Comparison of ENCODE assay signal across 9 cellular contexts in the genomic region with DNA sequence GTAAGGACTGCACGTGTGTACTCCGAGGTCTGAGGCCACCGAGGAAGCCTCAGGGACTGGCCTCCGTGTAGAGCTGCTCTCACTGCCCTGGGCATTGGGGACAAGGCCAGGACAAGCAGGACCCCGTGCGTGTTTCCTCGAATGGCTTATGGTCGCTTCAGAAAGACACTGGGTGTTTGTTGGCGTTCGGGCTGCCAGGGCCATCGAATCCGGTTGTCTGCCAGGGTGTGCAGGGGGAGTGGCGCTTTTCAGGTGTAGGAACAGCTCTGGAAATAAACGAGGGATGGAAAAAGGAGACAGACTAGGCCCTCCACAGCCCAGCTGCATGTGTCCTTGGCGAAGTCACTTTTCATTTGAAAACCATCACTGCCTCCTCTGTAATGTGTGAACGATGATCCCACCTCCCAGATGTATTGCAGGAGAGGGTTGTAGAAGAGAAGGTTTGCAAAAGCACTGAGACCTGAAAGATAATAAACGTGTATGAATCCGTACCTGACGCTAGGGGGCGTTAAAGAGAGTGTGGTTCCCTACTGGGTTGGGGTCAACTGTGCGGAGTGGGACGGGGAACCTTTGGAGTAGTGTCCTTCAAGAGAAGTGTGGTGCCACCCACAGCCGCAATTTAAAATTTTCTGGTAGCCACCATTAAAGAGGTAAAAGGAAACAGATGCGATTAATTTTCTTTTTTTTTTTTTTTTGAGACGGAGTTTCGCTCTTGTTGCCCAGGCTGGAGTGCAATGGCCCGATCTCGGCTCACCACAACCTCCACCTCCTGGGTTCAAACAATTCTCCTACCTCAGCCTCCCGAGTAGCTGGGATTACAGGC. TPM values are rescaled to one million over a fixed set of nuclear protein-coding genes. Genes with fewer than 3 reads are reported as not detected.
DNase-seq lines count a peak whose midpoint lies in the region; TF ChIP-seq lines count a peak whose summit lies in the region.
"Had no signal": no experiment of that assay in that cellular context is flagged by ENCODE, and none has a peak within 500 bp of the region (broad histone marks: within the 10 kb centered on the region; RNA-seq: fewer than 3 reads in every experiment).

No MANE protein-coding gene starts in this region.

- H3K27me3 ChIP-seq in BLaER1 treated with 17β-estradiol and CSF1 and Interleukin-3, amounts not matched to agents 10 nM and 100 nM, result no peaks in the 10 kb centered on the region
- peaks cover 32% of the 10 kb centered on the region for H3K27me3 ChIP-seq in neural cell (ENCODE audit: insufficient read depth, low read depth, low read length)

- H4K20me1 ChIP-seq in BLaER1 treated with 17β-estradiol and CSF1 and Interleukin-3, amounts not matched to agents 10 nM and 100 nM, result no peaks in the 10 kb centered on the region
- no peaks in the 10 kb centered on the region for H4K20me1 ChIP-seq in neural cell (ENCODE audit: insufficient read depth)

- H3K27ac ChIP-seq in BLaER1 treated with 17β-estradiol and CSF1 and Interleukin-3, amounts not matched to agents 10 nM and 100 nM, result peak overlapping the region; percentile 35 to 83 (median 69); a peak in 21 of 22 replicates
- 0 out of 2 replicates have a peak overlapping the region, but pooled peaks have one; percentile 49 for H3K27ac ChIP-seq in SK-N-MC
- no peak overlapping the region for H3K27ac ChIP-seq in neural cell (ENCODE audit: low read length)
- no peak overlapping the region for H3K27ac ChIP-seq in substantia nigra (ENCODE audit: low read depth, low read length, poor library complexity, severe bottlenecking)

- H2AFZ ChIP-seq in neural cell (ENCODE audit: low read depth, low read length), result no peak overlapping the region

- H3K4me2 ChIP-seq in BLaER1 treated with 17β-estradiol and CSF1 and Interleukin-3, amounts not matched to agents 10 nM and 100 nM, result peak overlapping the region; percentile 69 to 91 (median 85)
- no peak overlapping the region for H3K4me2 ChIP-seq in neural cell (ENCODE audit: low read length)

- peak overlapping the region; percentile 45 to 77 (median 66); a peak in 19 of 22 replicates for H3K9ac ChIP-seq in BLaER1 treated with 17β-estradiol and CSF1 and Interleukin-3, amounts not matched to agents 10 nM and 100 nM
- H3K9ac ChIP-seq in SK-N-MC (ENCODE audit: insufficient read length) (no peak overlapping the region), neural cell (ENCODE audit: low read length) (no peak overlapping the region)

- H3K4me3 ChIP-seq in BLaER1 treated with 17β-estradiol and CSF1 and Interleukin-3, amounts not matched to agents 10 nM and 100 nM, result peak overlapping the region in 9 of 10 experiments; percentile 30 to 58 (median 43); a peak in 17 of 20 replicates
- H3K4me3 ChIP-seq in SK-N-MC (no peak overlapping the region), neural cell (ENCODE audit: low read length) (no peak overlapping the region)

- no peaks in the 10 kb centered on the region for H3K9me2 ChIP-seq in neural cell (ENCODE audit: insufficient read depth, low read length)

- no peak for TF ChIP-seq EP300 in neural cell (conservative IDR thresholded peaks at IDR 0.05; ENCODE audit: poor library complexity, severe bottlenecking)

- H3K36me3 ChIP-seq in BLaER1 treated with 17β-estradiol and CSF1 and Interleukin-3, amounts not matched to agents 10 nM and 100 nM, result no peaks in the 10 kb centered on the region
- H3K36me3 ChIP-seq in SK-N-MC (ENCODE audit: insufficient read depth, low read length) (no peaks in the 10 kb centered on the region), neural cell (ENCODE audit: insufficient read depth, low read length) (no peaks in the 10 kb centered on the region)

- peak; percentile 39 for TF ChIP-seq CTCF in neural cell (IDR thresholded peaks at IDR 0.05; ENCODE audit: poor library complexity, severe bottlenecking)

- no peaks in the 10 kb centered on the region for H3F3A ChIP-seq in neural cell (ENCODE audit: insufficient read depth, low read length, poor library complexity, severe bottlenecking)

- H3K4me1 ChIP-seq in BLaER1 treated with 17β-estradiol and CSF1 and Interleukin-3, amounts not matched to agents 10 nM and 100 nM, result peaks cover 45 to 93% (median 84%) of the 10 kb centered on the region in 10 experiments

- H3K9me3 ChIP-seq in BLaER1 treated with 17β-estradiol and CSF1 and Interleukin-3, amounts not matched to agents 10 nM and 100 nM (replicated peaks in 1 of 11), result no peaks in the 10 kb centered on the region
- H3K9me3 ChIP-seq in SK-N-MC (ENCODE audit: low read depth, low read length) (no peaks in the 10 kb centered on the region), neural cell (ENCODE audit: low read length) (no peaks in the 10 kb centered on the region)

- DNase-seq in H4 (ENCODE audit: low spot score), result peak; percentile 34
- DNase-seq in SK-N-MC (ENCODE audit: low read depth, low spot score), result no peak
- peak; percentile 45 for DNase-seq in cerebellar cortex (ENCODE audit: low spot score)
- no peak for DNase-seq in substantia nigra (lab: John Stamatoyannopoulos, UW)
- no peak for DNase-seq in NCI-H2171 treated with DMSO at 0.1 percent for 48 hours (lab: John Stamatoyannopoulos, UW)
- no peak for DNase-seq in HCEC 1CT

- no peaks in the 10 kb centered on the region for H3K79me2 ChIP-seq in neural cell (replicated peaks; ENCODE audit: insufficient read depth, low read length)

- no peak for TF ChIP-seq RAD21 in neural cell (conservative IDR thresholded peaks at IDR 0.05)

TF ChIP-seq in neural cell, 6 proteins besides CTCF, POLR2A, EP300 and RAD21:
- TF ChIP-seq MXI1 (conservative IDR thresholded peaks at IDR 0.05; ENCODE audit: poor library complexity, severe bottlenecking) (no peak), SMC3 (conservative IDR thresholded peaks at IDR 0.05; ENCODE audit: poor library complexity) (no peak), EZH2 (IDR thresholded peaks at IDR 0.05; ENCODE audit: borderline replicate concordance, insufficient read depth, low read length, poor library complexity, severe bottlenecking) (no peak), TAF1 (IDR thresholded peaks at IDR 0.05; ENCODE audit: low read depth) (no peak), POLR2AphosphoS5 (IDR thresholded peaks at IDR 0.05) (no peak)
- TF ChIP-seq, protein P1, sequence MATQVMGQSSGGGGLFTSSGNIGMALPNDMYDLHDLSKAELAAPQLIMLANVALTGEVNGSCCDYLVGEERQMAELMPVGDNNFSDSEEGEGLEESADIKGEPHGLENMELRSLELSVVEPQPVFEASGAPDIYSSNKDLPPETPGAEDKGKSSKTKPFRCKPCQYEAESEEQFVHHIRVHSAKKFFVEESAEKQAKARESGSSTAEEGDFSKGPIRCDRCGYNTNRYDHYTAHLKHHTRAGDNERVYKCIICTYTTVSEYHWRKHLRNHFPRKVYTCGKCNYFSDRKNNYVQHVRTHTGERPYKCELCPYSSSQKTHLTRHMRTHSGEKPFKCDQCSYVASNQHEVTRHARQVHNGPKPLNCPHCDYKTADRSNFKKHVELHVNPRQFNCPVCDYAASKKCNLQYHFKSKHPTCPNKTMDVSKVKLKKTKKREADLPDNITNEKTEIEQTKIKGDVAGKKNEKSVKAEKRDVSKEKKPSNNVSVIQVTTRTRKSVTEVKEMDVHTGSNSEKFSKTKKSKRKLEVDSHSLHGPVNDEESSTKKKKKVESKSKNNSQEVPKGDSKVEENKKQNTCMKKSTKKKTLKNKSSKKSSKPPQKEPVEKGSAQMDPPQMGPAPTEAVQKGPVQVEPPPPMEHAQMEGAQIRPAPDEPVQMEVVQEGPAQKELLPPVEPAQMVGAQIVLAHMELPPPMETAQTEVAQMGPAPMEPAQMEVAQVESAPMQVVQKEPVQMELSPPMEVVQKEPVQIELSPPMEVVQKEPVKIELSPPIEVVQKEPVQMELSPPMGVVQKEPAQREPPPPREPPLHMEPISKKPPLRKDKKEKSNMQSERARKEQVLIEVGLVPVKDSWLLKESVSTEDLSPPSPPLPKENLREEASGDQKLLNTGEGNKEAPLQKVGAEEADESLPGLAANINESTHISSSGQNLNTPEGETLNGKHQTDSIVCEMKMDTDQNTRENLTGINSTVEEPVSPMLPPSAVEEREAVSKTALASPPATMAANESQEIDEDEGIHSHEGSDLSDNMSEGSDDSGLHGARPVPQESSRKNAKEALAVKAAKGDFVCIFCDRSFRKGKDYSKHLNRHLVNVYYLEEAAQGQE (IDR thresholded peaks at IDR 0.05; ENCODE audit: borderline replicate concordance), result no peak

RNA-seq across cellular contexts. Expression of a gene that starts 2.1 kb away (rescaled TPM):
- not detected in 2 replicates for total RNA-seq in H4 (2014; rRNA removed; shearing (Covaris generic))
- 0.10 TPM in 1 of 2 replicates, not detected in the other for polyA plus RNA-seq in neural cell
- not detected in 2 replicates for polyA minus RNA-seq in neural cell
- total RNA-seq: LHCN-M2 had no signal

RNA-seq across cellular contexts. Expression of a gene that starts 11.2 kb away (rescaled TPM):
- 5.2 and 8.6 TPM in 2 replicates for total RNA-seq in H4 (2014; rRNA removed; shearing (Covaris generic))
- 30.0 and 39.4 TPM in 2 replicates for polyA plus RNA-seq in neural cell
- polyA minus RNA-seq in neural cell, result 26.9 and 31.9 TPM in 2 replicates

RNA-seq across cellular contexts. Expression of a gene that starts 33.6 kb away (rescaled TPM):
- 2.0 and 3.9 TPM in 2 replicates for total RNA-seq in H4 (2014; rRNA removed; shearing (Covaris generic))
- 5.1 and 9.8 TPM in 2 replicates for polyA plus RNA-seq in neural cell
- polyA minus RNA-seq in neural cell, result 11.6 and 17.0 TPM in 2 replicates

RNA-seq across cellular contexts. Expression of a gene that starts 35.8 kb away (rescaled TPM):
- 15.8 and 24.1 TPM in 2 replicates for total RNA-seq in H4 (2014; rRNA removed; shearing (Covaris generic))
- not detected in 2 replicates for polyA plus RNA-seq in neural cell
- polyA minus RNA-seq in neural cell, result not detected in 2 replicates

RNA-seq across cellular contexts. Expression of a gene that starts 54.9 kb away (rescaled TPM):
- 0.87 and 0.94 TPM in 2 replicates for total RNA-seq in H4 (2014; rRNA removed; shearing (Covaris generic))
- not detected in 2 replicates for polyA plus RNA-seq in neural cell
- polyA minus RNA-seq in neural cell, result 0.46 TPM in 1 of 2 replicates, not detected in the other

Comparison
In these comparisons a context has a peak if more than half of its experiments do, and no peak if none do; other contexts are left out.
1. H3K27ac ChIP-seq: peak in BLaER1 treated with 17β-estradiol and CSF1 and Interleukin-3, amounts not matched to agents 10 nM and 100 nM (11 of 11) and SK-N-MC (single experiment); none in neural cell (single experiment) and substantia nigra (single experiment).
2. H3K4me3 ChIP-seq: peak in BLaER1 treated with 17β-estradiol and CSF1 and Interleukin-3, amounts not matched to agents 10 nM and 100 nM (9 of 10); none in SK-N-MC (single experiment) and neural cell (single experiment).
3. H3K9ac ChIP-seq: peak in BLaER1 treated with 17β-estradiol and CSF1 and Interleukin-3, amounts not matched to agents 10 nM and 100 nM (11 of 11); none in SK-N-MC (single experiment) and neural cell (single experiment).
4. DNase-seq: peak in H4 (single experiment) and cerebellar cortex (single experiment); none in SK-N-MC (single experiment), substantia nigra (0 of 49), NCI-H2171 treated with DMSO at 0.1 percent for 48 hours (single experiment) and HCEC 1CT (single experiment).